In genomic region chr6:27188885-27189418, GRCh38 we compare ENCODE assay signal across 8 cellular contexts. TPM values are rescaled to one million over a fixed set of nuclear protein-coding genes. Genes with fewer than 3 reads are reported as not detected.
DNase-seq lines count a peak whose midpoint lies in the region; ATAC-seq, FAIRE-seq and TF ChIP-seq lines count a peak whose summit lies in the region.

No MANE protein-coding gene starts in this region.

- H3K36me3 Mint-ChIP-seq in HFFc6 (ENCODE audit: low read depth) = no peaks in the 10 kb centered on the region

- 19% methylated on average over 10 of the region's 10 CpGs for WGBS in GM12878 (ENCODE audit: insufficient coverage, insufficient replicate concordance, low lambda C conversion rate, missing lambda C conversion rate)

- in situ Hi-C loops in GM12878 (cut with MboI) = no loop called here

- peak; percentile 23 for FAIRE-seq in GM12878 (lab: Jason Lieb, UNC)

- H3K9me3 Mint-ChIP-seq in HFFc6 = no peaks in the 10 kb centered on the region

- TF ChIP-seq POLR2A in GM12878 (IDR thresholded peaks at IDR 0.05; ENCODE audit: low read depth, low read length) = no peak

- H3K36me3 ChIP-seq in SJSA1 = no peaks in the 10 kb centered on the region
- H3K36me3 ChIP-seq in GM12878 (ENCODE audit: control insufficient read depth in 2 of 2, insufficient read depth in 2 of 2, low read length in 1 of 2) = no peaks in the 10 kb centered on the region

- H3K27ac ChIP-seq in SJSA1 (0 out of 2 replicates have a peak overlapping the region, but pooled peaks have one; percentile 40), GM12878 (ENCODE audit: control insufficient read depth, insufficient read depth) (peak overlapping the region; percentile 78)

- intact Hi-C loops in GM12878 (cut with micrococcal nuclease; ENCODE audit: unreplicated experiment) = loop anchor here (1.0 to 5.0 kb wide), 6 partner anchors 123 to 563 kb away; partner anchors contain the start of genes POM121L2 and ZNF184

- CTCF ChIA-PET in GM12878 (lab: Yijun Ruan, JAX) = interaction anchor here (1.0 to 1.9 kb wide), 7 partner anchors 58 to 1167 kb away, joined by 3 to 13 read pairs (median 7); no protein-coding TSS in a partner anchor

- peaks cover 16% of the 10 kb centered on the region for H3K4me1 Mint-ChIP-seq in HFFc6 (ENCODE audit: low read depth)

- peak; percentile 90 for TF ChIP-seq RAD21 in GM12878 (IDR thresholded peaks at IDR 0.05; ENCODE audit: insufficient read depth, low read depth, low read length)

- no peaks in the 10 kb centered on the region for H4K20me1 ChIP-seq in GM12878 (ENCODE audit: control insufficient read depth, insufficient read depth)

- H3K79me2 ChIP-seq in GM12878 (ENCODE audit: control insufficient read depth, insufficient read depth, low read length) = no peaks in the 10 kb centered on the region

- peaks cover 3% of the 10 kb centered on the region for H3K27me3 Mint-ChIP-seq in HFFc6 (ENCODE audit: insufficient read depth)

- POLR2A ChIA-PET in GM12878 (lab: Charles Lee) = interaction anchor here (1.0 kb wide), 1 partner anchor 600 kb away, joined by 3 read pairs; no protein-coding TSS in a partner anchor

- H3K27ac Mint-ChIP-seq in HFFc6 = peak overlapping the region; percentile 94

- SMC1A ChIA-PET in GM12878 (lab: Charles Lee; ENCODE audit: uncharacterized antibody, unreplicated experiment) = interaction anchor here (1.0 to 2.2 kb wide), 5 partner anchors 11 to 607 kb away, joined by 3 to 11 read pairs (median 7); no protein-coding TSS in a partner anchor

- RAD21 ChIA-PET in GM12878 (lab: Charles Lee; ENCODE audit: unreplicated experiment) = interaction anchor here (1.1 to 2.2 kb wide), 5 partner anchors 10 to 1167 kb away, joined by 3 to 7 read pairs (median 5); no protein-coding TSS in a partner anchor

- H3K9ac ChIP-seq in GM12878 (ENCODE audit: control insufficient read depth, insufficient read depth, low read length) = peak overlapping the region; percentile 77

- peak; percentile 31 for DNase-seq in NK-92 treated with Interleukin-12 subunit alpha and Interleukin-12 subunit beta, amount 100 ng/mL, for 24 hours (lab: John Stamatoyannopoulos, UW)
- DNase-seq in NK-92 (lab: John Stamatoyannopoulos, UW; ENCODE audit: unreplicated experiment) (no peak), HFFc6 (peak; percentile 79), NAMALWA (ENCODE audit: low spot score) (peak; percentile 88), SJSA1 (ENCODE audit: low read depth in 1 of 2, low spot score in 2 of 2) (peak; percentile 61 to 84), GM12878 (ENCODE audit: low read depth, low spot score) (peak; percentile 50), hippocampal formation (lab: John Stamatoyannopoulos, UW) (peak; percentile 34 to 66), retinal pigment epithelial cell (ENCODE audit: low read depth) (peak; percentile 54)

- H3K4me3 Mint-ChIP-seq in HFFc6 = peak overlapping the region; percentile 96

- no TSS peak for BruUV-seq in GM12878 (replicated peaks; lab: Mats Ljungman, UMichigan)

- H3K27me3 ChIP-seq in SJSA1 (replicated peaks) (no peaks in the 10 kb centered on the region), GM12878 (replicated peaks in 1 of 2; ENCODE audit: control insufficient read depth in 2 of 2, insufficient read depth in 2 of 2, low read length in 1 of 2) (no peaks in the 10 kb centered on the region)

- TF ChIP-seq EP300 in GM12878 (IDR thresholded peaks at IDR 0.05; ENCODE audit: borderline replicate concordance in 1 of 2, control insufficient read depth in 1 of 2, low read depth in 2 of 2, low read length in 2 of 2) = no peak

- H3K4me2 ChIP-seq in GM12878 (ENCODE audit: control insufficient read depth, insufficient read depth) = peak overlapping the region; percentile 9

- H2AFZ ChIP-seq in GM12878 (ENCODE audit: control insufficient read depth, low read depth, low read length) = peak overlapping the region; percentile 40

- H3K9me3 ChIP-seq in SJSA1 (replicated peaks) (no peaks in the 10 kb centered on the region), GM12878 (replicated peaks; ENCODE audit: control insufficient read depth, insufficient read depth, low read length) (no peaks in the 10 kb centered on the region)

- peaks cover 4% of the 10 kb centered on the region; the same call in 1 of the 2 replicates for H3K4me1 ChIP-seq in SJSA1 (replicated peaks)
- no peaks in the 10 kb centered on the region for H3K4me1 ChIP-seq in GM12878 (ENCODE audit: control insufficient read depth, insufficient read depth, low read length)

- peak; percentile 88 for TF ChIP-seq CTCF in HFFc6 (IDR thresholded peaks at IDR 0.05)
- TF ChIP-seq CTCF in GM12878 (IDR thresholded peaks at IDR 0.05 in 2 of 3, conservative IDR thresholded peaks at IDR 0.05 in 1 of 3; ENCODE audit: control insufficient read depth in 2 of 3, extremely low read depth in 1 of 3, insufficient read depth in 1 of 3, low read depth in 3 of 3, low read length in 3 of 3) = peak; percentile 49 to 71 (median 59); a peak in 5 of 6 replicates
- peak; percentile 61 for TF ChIP-seq CTCF in retinal pigment epithelial cell (conservative IDR thresholded peaks at IDR 0.05; ENCODE audit: low read depth, low read length)

- H3K4me3 ChIP-seq in SJSA1 (peak overlapping the region; percentile 44), GM12878 (peak overlapping the region; percentile 75), retinal pigment epithelial cell (ENCODE audit: low read length) (peak overlapping the region; percentile 78)

- ATAC-seq in GM12878 = peak; percentile 91

TF ChIP-seq in GM12878, 131 proteins besides CTCF, POLR2A, EP300 and RAD21 (continues in another document):
- TF ChIP-seq BHLHE40 (IDR thresholded peaks at IDR 0.05; ENCODE audit: borderline replicate concordance in 1 of 2, low read depth in 2 of 2, low read length in 1 of 2) (0 out of 4 replicates have a peak, but pooled peaks of 1 of the 2 experiments have one; percentile 7), ZNF592 (IDR thresholded peaks at IDR 0.05) (0 out of 2 replicates have a peak, but pooled peaks have one; percentile 19), RELB (IDR thresholded peaks at IDR 0.05; ENCODE audit: low read depth) (0 out of 2 replicates have a peak, but pooled peaks have one; percentile 5), CHD2 (IDR thresholded peaks at IDR 0.05; ENCODE audit: borderline replicate concordance, low read depth, low read length) (peak; percentile 86)

RNA-seq across cellular contexts. Expression of gene PRSS16, which starts 58.5 kb away (rescaled TPM):
- not detected for total RNA-seq in HFFc6 (2021; fragmentation: NEBNext Ultra II Directional; extraction: Animal tissue kit (Norgen Biotek cat#: 25700))
- not detected in 2 replicates for total RNA-seq in SJSA1 (2014; rRNA removed; shearing (Covaris generic))
- 0.20 and 0.27 TPM in 2 replicates for total RNA-seq in GM12878 (2013; cell fraction: nucleolus; rRNA removed)
- 3.4 TPM in 2 replicates for total RNA-seq in GM12878 (2014; rRNA removed)
- 2.1 TPM in 2 replicates for total RNA-seq in GM12878 (2014; rRNA removed; fragmentation: Illumina TruSeq; extraction: Trizol)
- 5.9 and 7.1 TPM in 2 replicates for total RNA-seq in GM12878 (2021)
- polyA plus RNA-seq in GM12878 (2011; ENCODE audit: low read depth) = 4.1 TPM
- 2.3 and 2.4 TPM in 2 replicates for polyA plus RNA-seq in GM12878 (2011; rRNA removed)
- 2.9 and 4.1 TPM in 2 replicates for polyA plus RNA-seq in GM12878 (2011; cell fraction: cytosol; rRNA removed)
- polyA plus RNA-seq in GM12878 (2011; cell fraction: nucleus; rRNA removed) = 2.6 and 3.5 TPM in 2 replicates
- 6.6 and 6.7 TPM in 2 replicates for polyA plus RNA-seq in GM12878 (2012)
- polyA plus RNA-seq in GM12878 (2014; fragmentation: Illumina TruSeq; extraction: Trizol) = 6.8 and 7.7 TPM in 2 replicates
- polyA plus RNA-seq in GM12878 (2014; fragmentation: Nextera tagmentation; extraction: Ambion mirVana) = 1 to 10 TPM; 5.9 to 8.2 TPM
- 9.6 and 12.8 TPM in 2 replicates for polyA plus RNA-seq in GM12878 (2014; rRNA removed)
- polyA plus RNA-seq in GM12878 (2016; fragmentation: Nextera tagmentation; extraction: Ambion mirVana) = 1 to 10 TPM; 6.1 to 8.3 TPM
- polyA minus RNA-seq in GM12878 (2011; rRNA and poly(A)+ RNA removed) = 2.7 and 3.2 TPM in 2 replicates
- 0.53 TPM in 1 of 2 replicates, not detected in the other for polyA minus RNA-seq in GM12878 (2011; cell fraction: cytosol; rRNA and poly(A)+ RNA removed)
- 1.6 and 1.7 TPM in 2 replicates for polyA minus RNA-seq in GM12878 (2011; cell fraction: nucleus; rRNA and poly(A)+ RNA removed)
